Comparison of ENCODE assay signal across 9 cellular contexts in genomic region chr12:118189761-118190181, GRCh38. TPM values are rescaled to one million over a fixed set of nuclear protein-coding genes. Genes with fewer than 3 reads are reported as not detected.
DNase-seq lines count a peak whose midpoint lies in the region; ATAC-seq and TF ChIP-seq lines count a peak whose summit lies in the region.
"Had no signal": no experiment of that assay in that cellular context is flagged by ENCODE, and none has a peak within 500 bp of the region (broad histone marks: within the 10 kb centered on the region; RNA-seq: fewer than 3 reads in every experiment).

No MANE protein-coding gene starts in this region.

- H3K9me3 Mint-ChIP-seq in endothelial cell (ENCODE audit: unreplicated experiment) = no peaks in the 10 kb centered on the region

- no peaks in the 10 kb centered on the region for H3K36me3 Mint-ChIP-seq in endothelial cell (ENCODE audit: low read depth, unreplicated experiment)

- ATAC-seq in upper lobe of right lung (peak; percentile 47), GM21619 (IDR thresholded peaks at IDR 0.05; ENCODE audit: unreplicated experiment) (no peak)

- H3K36me3 ChIP-seq in mesodermal cell (ENCODE audit: control insufficient read depth, insufficient read depth, low read length) = no peaks in the 10 kb centered on the region
- H3K36me3 ChIP-seq in upper lobe of right lung = peaks cover 23% of the 10 kb centered on the region

- H3K4me1 ChIP-seq in mesodermal cell (ENCODE audit: control insufficient read depth, insufficient read depth, low read length, poor library complexity, severe bottlenecking) (peaks cover 6% of the 10 kb centered on the region), upper lobe of right lung (no peaks in the 10 kb centered on the region)

- 18 to 24% methylated on average over 6 to 10 of the region's 13 CpGs for WGBS in mesodermal cell (ENCODE audit: insufficient coverage in 2 of 2), 2 experiments

- peak in 2 of 3 experiments; percentile 71 to 83 for DNase-seq in NCI-H1417 (lab: John Stamatoyannopoulos, UW)
- no peak for DNase-seq in NCI-H1417 treated with DMSO at 0.1 percent for 48 hours (lab: John Stamatoyannopoulos, UW)
- peak; percentile 11 for DNase-seq in endothelial cell (ENCODE audit: low spot score)
- no peak for DNase-seq in upper lobe of right lung
- no peak for DNase-seq in GM10266 (ENCODE audit: extremely low spot score)
- no peak for DNase-seq in LoVo (ENCODE audit: low spot score)

- H3K4me3 ChIP-seq in mesodermal cell (ENCODE audit: extremely low read depth, insufficient read depth, low read length, poor library complexity, severe bottlenecking) (peak overlapping the region; percentile 6), upper lobe of right lung (peak overlapping the region; percentile 37)

- H3K27ac ChIP-seq in mesodermal cell (ENCODE audit: low read depth, low read length, severe bottlenecking) (peak overlapping the region; percentile 80), upper lobe of right lung (peak overlapping the region; percentile 44)

- no peak for TF ChIP-seq CTCF in endothelial cell (IDR thresholded peaks at IDR 0.05; ENCODE audit: unreplicated experiment)
- no peak for TF ChIP-seq CTCF in upper lobe of right lung (IDR thresholded peaks at IDR 0.05)
- TF ChIP-seq CTCF in GM10266 (IDR thresholded peaks at IDR 0.05; ENCODE audit: control insufficient read depth, insufficient read depth, low read depth, missing control alignments) = no peak

- H3K4me1 Mint-ChIP-seq in endothelial cell (ENCODE audit: unreplicated experiment) = peaks cover 13% of the 10 kb centered on the region

- intact Hi-C loops in upper lobe of right lung (cut with DNase I) = no loop called here

- no peaks in the 10 kb centered on the region for H3K9me3 ChIP-seq in mesodermal cell (ENCODE audit: control insufficient read depth, low read length)
- H3K9me3 ChIP-seq in upper lobe of right lung = no peaks in the 10 kb centered on the region

- H3K27ac Mint-ChIP-seq in endothelial cell (ENCODE audit: unreplicated experiment) = no peak overlapping the region
- H3K27ac Mint-ChIP-seq: activated naive CD8-positive, alpha-beta T cell had no signal

- peaks cover 2% of the 10 kb centered on the region for H3K27me3 Mint-ChIP-seq in endothelial cell (ENCODE audit: unreplicated experiment)
- H3K27me3 Mint-ChIP-seq: activated naive CD8-positive, alpha-beta T cell had no signal

- H3K27me3 ChIP-seq in upper lobe of right lung = no peaks in the 10 kb centered on the region

- H3K4me3 Mint-ChIP-seq in endothelial cell (ENCODE audit: unreplicated experiment) = no peak overlapping the region
- H3K4me3 Mint-ChIP-seq: activated naive CD8-positive, alpha-beta T cell had no signal

RNA-seq across cellular contexts. Expression of gene PEBP1, which starts 53.8 kb away (rescaled TPM):
- total RNA-seq in endothelial cell (ENCODE audit: unreplicated experiment) = 138 TPM
- polyA plus RNA-seq in mesodermal cell (2013, experiment 1 of 2) = 159 TPM
- polyA plus RNA-seq in mesodermal cell (2013, experiment 2 of 2) = 132 TPM
- total RNA-seq in upper lobe of right lung = 223 TPM

Comparison
In these comparisons a context has a peak if more than half of its experiments do, and no peak if none do; other contexts are left out.
1. DNase-seq: peak in NCI-H1417 (2 of 3) and endothelial cell (single experiment); none in NCI-H1417 treated with DMSO at 0.1 percent for 48 hours (single experiment), upper lobe of right lung (single experiment), GM10266 (single experiment) and LoVo (single experiment).